ENCODE assay signal across 13 cellular contexts in the genomic region with DNA sequence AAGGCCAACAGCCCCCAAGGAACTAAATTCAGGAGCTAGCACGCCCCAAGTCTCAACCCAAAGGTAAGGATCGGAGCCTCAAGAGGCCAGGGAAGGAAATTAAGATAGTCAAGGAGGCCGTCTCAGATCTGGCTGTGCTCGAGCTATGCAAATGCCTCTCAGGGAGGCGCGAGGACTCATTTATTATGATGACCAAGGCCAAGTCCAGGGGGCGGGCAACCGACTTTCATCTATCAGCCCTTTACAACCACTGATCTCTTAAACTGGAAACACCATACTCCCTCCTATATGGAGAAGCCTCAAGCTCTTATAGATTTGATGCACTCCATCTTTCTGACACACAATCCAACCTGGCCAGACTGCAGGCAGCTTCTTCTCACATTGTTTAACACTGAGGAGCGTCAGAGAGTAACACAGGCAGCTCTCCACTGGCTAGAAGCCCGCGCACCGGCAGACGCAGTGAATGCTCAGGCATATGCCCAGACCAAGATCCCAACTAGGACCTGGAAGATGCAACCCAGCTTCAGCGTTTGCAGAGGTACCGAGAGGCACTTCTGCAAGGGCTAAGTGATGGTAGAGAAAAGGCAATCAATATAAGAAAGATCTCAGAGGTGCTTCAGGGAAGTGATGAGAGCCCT. TPM values are rescaled to one million over a fixed set of nuclear protein-coding genes. Genes with fewer than 3 reads are reported as not detected.
DNase-seq lines count a peak whose midpoint lies in the region; ATAC-seq, FAIRE-seq and TF ChIP-seq lines count a peak whose summit lies in the region.
"Had no signal": no experiment of that assay in that cellular context is flagged by ENCODE, and none has a peak within 500 bp of the region (broad histone marks: within the 10 kb centered on the region; RNA-seq: fewer than 3 reads in every experiment).

No MANE protein-coding gene starts in this region.

- H3K9me3 Mint-ChIP-seq in GM23338 = peaks cover 11% of the 10 kb centered on the region; the same call in 2 of the 3 replicates

- H3K79me2 ChIP-seq in GM23338 (replicated peaks; ENCODE audit: insufficient read depth) (no peaks in the 10 kb centered on the region), K562 (ENCODE audit: control insufficient read depth, insufficient read depth, low read length) (no peaks in the 10 kb centered on the region)

- in situ Hi-C loops in K562 (cut with MboI) = no loop called here

- H3K14ac ChIP-seq in neuronal stem cell (ENCODE audit: low read length) = no peak overlapping the region

- H3K9ac ChIP-seq in K562 (ENCODE audit: insufficient read depth in 1 of 2, low read depth in 2 of 2, low read length in 2 of 2) = no peak overlapping the region
- no peak overlapping the region for H3K9ac ChIP-seq in neuronal stem cell (ENCODE audit: low read depth, low read length, poor library complexity)

- TF ChIP-seq EP300 in K562 (IDR thresholded peaks at IDR 0.05; ENCODE audit: low read length) = no peak

- H3K4me1 ChIP-seq in GM23338 (ENCODE audit: insufficient read depth) (no peaks in the 10 kb centered on the region; the same call in 1 of the 2 replicates), K562 (replicated peaks in 1 of 2; ENCODE audit: control insufficient read depth in 2 of 2, insufficient read depth in 2 of 2, low read length in 2 of 2) (no peaks in the 10 kb centered on the region), neuronal stem cell (ENCODE audit: control insufficient read depth in 2 of 2, insufficient read depth in 1 of 2, low read depth in 1 of 2, low read length in 2 of 2) (no peaks in the 10 kb centered on the region)

- H3K9me2 ChIP-seq in GM23338 (ENCODE audit: insufficient read depth) = peaks cover 4% of the 10 kb centered on the region; the same call in 1 of the 2 replicates

- no peak for FAIRE-seq in K562 (lab: Jason Lieb, UNC)

- H3K4ac ChIP-seq in neuronal stem cell (ENCODE audit: low read length) = no peak overlapping the region

- no peak for TF ChIP-seq POLR2A in K562 (conservative IDR thresholded peaks at IDR 0.05)

- H4K91ac ChIP-seq in neuronal stem cell (ENCODE audit: low read depth, low read length, poor library complexity) = no peak overlapping the region

- H2AFZ ChIP-seq in GM23338 (peak overlapping the region; percentile 56; the same call in 1 of the 2 replicates), K562 (ENCODE audit: low read depth, low read length) (no peak overlapping the region), neuronal stem cell (ENCODE audit: low read length) (peak overlapping the region; percentile 61)

- 4% methylated on average over 14 of the region's 15 CpGs for WGBS in K562 (ENCODE audit: insufficient coverage, low coverage, missing lambda C conversion rate)
- WGBS in neuronal stem cell (ENCODE audit: extremely low coverage in 2 of 2, insufficient read length in 2 of 2, insufficient replicate concordance in 1 of 2), 2 donors = no CpG with 5 or more reads among the region's 15 CpGs

- POLR2A ChIA-PET in K562 (lab: Yijun Ruan, JAX) = interaction anchor here (1.2 to 1.6 kb wide), 2 partner anchors 13 to 15 kb away, joined by 3 to 7 read pairs; no protein-coding TSS in a partner anchor

- H3K23ac ChIP-seq in neuronal stem cell (ENCODE audit: low read depth, low read length, poor library complexity) = no peak overlapping the region

- H3K27me3 Mint-ChIP-seq in GM23338 (ENCODE audit: insufficient read depth, low read depth, poor library complexity) = peaks cover 7% of the 10 kb centered on the region

- H2AK5ac ChIP-seq in neuronal stem cell (ENCODE audit: low read depth, low read length) = no peak overlapping the region

- no peak overlapping the region for H3K27ac Mint-ChIP-seq in GM23338

- no peak overlapping the region for H3K4me3 Mint-ChIP-seq in GM23338

- ATAC-seq in GM23338 (no peak), K562 (no peak), HG03095 (IDR thresholded peaks at IDR 0.05; ENCODE audit: unreplicated experiment) (no peak)

- H4K20me1 ChIP-seq in GM23338 (replicated peaks; ENCODE audit: insufficient read depth) (no peaks in the 10 kb centered on the region), K562 (replicated peaks; ENCODE audit: control insufficient read depth, insufficient read depth, low read length) (no peaks in the 10 kb centered on the region)

- TF ChIP-seq CTCF in GM06990 (IDR thresholded peaks at IDR 0.05; ENCODE audit: insufficient read depth, low read length, poor library complexity, severe bottlenecking) = no peak
- no peak for TF ChIP-seq CTCF in GM23338 (conservative IDR thresholded peaks at IDR 0.05; ENCODE audit: low read depth in 2 of 2)
- TF ChIP-seq CTCF in K562 (IDR thresholded peaks at IDR 0.05 in 2 of 3, conservative IDR thresholded peaks at IDR 0.05 in 1 of 3; ENCODE audit: insufficient read depth in 2 of 3, low read depth in 1 of 3, low read length in 3 of 3) = no peak
- TF ChIP-seq CTCF in GM20000 (IDR thresholded peaks at IDR 0.05; ENCODE audit: extremely low read depth, missing control alignments) = no peak

- TF ChIP-seq RAD21 in K562 (CRISPR knock-in tag; conservative IDR thresholded peaks at IDR 0.05 in 1 of 2, IDR thresholded peaks at IDR 0.05 in 1 of 2) = no peak

- H3K36me3 ChIP-seq in GM06990 (ENCODE audit: control insufficient read depth, insufficient read depth, low read length) (no peaks in the 10 kb centered on the region), GM23338 (ENCODE audit: insufficient read depth) (no peaks in the 10 kb centered on the region), K562 (ENCODE audit: control insufficient read depth, insufficient read depth, low read length) (no peaks in the 10 kb centered on the region), neuronal stem cell (replicated peaks in 1 of 2; ENCODE audit: control insufficient read depth in 2 of 2, insufficient read depth in 2 of 2, low read length in 2 of 2) (no peaks in the 10 kb centered on the region)
- H3K36me3 ChIP-seq: cardiac muscle cell had no signal

- H2BK5ac ChIP-seq in neuronal stem cell (ENCODE audit: low read length) = no peak overlapping the region

- H3K4me3 ChIP-seq in GM06990 (replicated peaks; ENCODE audit: low read depth, low read length) (peak overlapping the region; percentile 22; the same call in 1 of the 2 replicates), GM23338 (no peak overlapping the region), K562 (no peak overlapping the region), neuronal stem cell (ENCODE audit: low read length in 2 of 2) (no peak overlapping the region)
- H3K4me3 ChIP-seq: cardiac muscle cell had no signal

- no peak overlapping the region for H2BK12ac ChIP-seq in neuronal stem cell (ENCODE audit: low read length)

- peaks cover 5% of the 10 kb centered on the region; the same call in 2 of the 3 replicates for H3K36me3 Mint-ChIP-seq in GM23338 (ENCODE audit: low read depth)

- H4K8ac ChIP-seq in neuronal stem cell (ENCODE audit: low read depth, low read length) = no peak overlapping the region

- H2BK15ac ChIP-seq in neuronal stem cell (ENCODE audit: low read length) = no peak overlapping the region

- BruUV-seq in K562 (replicated peaks; lab: Mats Ljungman, UMichigan) = no TSS peak

- no peak overlapping the region for H3K4me2 ChIP-seq in GM23338
- peak overlapping the region; percentile 25; the same call in 1 of the 2 replicates for H3K4me2 ChIP-seq in K562 (ENCODE audit: insufficient read depth, low read length)
- H3K4me2 ChIP-seq in neuronal stem cell (ENCODE audit: insufficient read depth, low read length, poor library complexity, severe bottlenecking) = no peak overlapping the region

- intact Hi-C loops in K562 (cut with micrococcal nuclease) = no loop called here

- no peaks in the 10 kb centered on the region for H3K79me1 ChIP-seq in neuronal stem cell (ENCODE audit: low read depth, low read length)

- no peak overlapping the region for H3K18ac ChIP-seq in neuronal stem cell (ENCODE audit: low read length)

- H3K4me1 Mint-ChIP-seq in GM23338 = peaks cover 7% of the 10 kb centered on the region; the same call in 2 of the 3 replicates

- H3K27ac ChIP-seq in GM23338 (ENCODE audit: low read depth) = no peak overlapping the region
- no peak overlapping the region for H3K27ac ChIP-seq in K562 (ENCODE audit: extremely low read depth, low read depth, low read length)
- no peak overlapping the region for H3K27ac ChIP-seq in neuronal stem cell (replicated peaks; ENCODE audit: low read length)
- H3K27ac ChIP-seq: cardiac muscle cell had no signal

- no peaks in the 10 kb centered on the region; the same call in 1 of the 2 replicates for H3K27me3 ChIP-seq in GM06990 (replicated peaks; ENCODE audit: control insufficient read depth, insufficient read depth, low read length)
- no peaks in the 10 kb centered on the region for H3K27me3 ChIP-seq in GM23338 (ENCODE audit: insufficient read depth)
- peaks cover 23 to 46% of the 10 kb centered on the region in 2 experiments for H3K27me3 ChIP-seq in K562 (ENCODE audit: control insufficient read depth in 2 of 2, insufficient read depth in 2 of 2, low read length in 2 of 2)
- peaks cover 0 to 11% (median 0%) of the 10 kb centered on the region in 3 experiments for H3K27me3 ChIP-seq in neuronal stem cell (ENCODE audit: control insufficient read depth in 3 of 3, insufficient read depth in 3 of 3, low read depth in 1 of 3, low read length in 3 of 3)
- H3K27me3 ChIP-seq: cardiac muscle cell had no signal

- H3K9me1 ChIP-seq in K562 (ENCODE audit: control insufficient read depth, insufficient read depth, low read length) = no peaks in the 10 kb centered on the region

- H3K9me3 ChIP-seq in K562 (replicated peaks; ENCODE audit: control insufficient read depth, insufficient read depth, low read depth, low read length) (no peaks in the 10 kb centered on the region), neuronal stem cell (replicated peaks in 1 of 2; ENCODE audit: control insufficient read depth in 2 of 2, insufficient read depth in 1 of 2, low read depth in 1 of 2, low read length in 2 of 2) (no peaks in the 10 kb centered on the region)

- no peak for DNase-seq in GM06990 (ENCODE audit: extremely low read depth, insufficient read length)
- DNase-seq in GM23338 (ENCODE audit: low spot score) = no peak
- no peak for DNase-seq in K562 (ENCODE audit: extremely low read depth in 1 of 4, low spot score in 3 of 4)
- DNase-seq in neuronal stem cell (ENCODE audit: low spot score) = no peak
- no peak for DNase-seq in germinal center (ENCODE audit: low spot score)
- no peak for DNase-seq in effector CD4-positive, alpha-beta T cell
- no peak for DNase-seq in GM20000 (ENCODE audit: low spot score)
- DNase-seq: activated CD8-positive, alpha-beta memory T cell treated with anti-CD3 and anti-CD28 coated beads, Interleukin-2, amount 50 U/mL, for 48 hours; DMS53; NCI-H1694 treated with DMSO at 0.1 percent for 48 hours; stimulated activated CD8-positive, alpha-beta memory T cell treated with anti-CD3 and anti-CD28 coated beads, Interleukin-4, amount 100 ng/mL, for 48 hours had no signal

- H2BK120ac ChIP-seq in neuronal stem cell (ENCODE audit: low read depth, low read length) = no peak overlapping the region

- H3F3A ChIP-seq in GM23338 (replicated peaks; ENCODE audit: low read depth) = no peaks in the 10 kb centered on the region

- CTCF ChIA-PET in K562 (lab: Yijun Ruan, JAX; ENCODE audit: low intra/inter-chr PET ratio) = interaction anchor here (0.7 kb wide), 1 partner anchor 236 kb away, joined by 3 read pairs; no protein-coding TSS in a partner anchor

RNA-seq across cellular contexts. Expression of gene SLC15A1, which starts 9.6 kb away (rescaled TPM):
- 2.4 and 3.0 TPM in 2 replicates for total RNA-seq in GM23338 (2014; rRNA removed; shearing (Covaris generic))
- polyA plus RNA-seq in GM23338 (2016; fragmentation: Nextera tagmentation; extraction: Ambion mirVana) (1.3 and 1.6 TPM in 2 replicates), K562 (2011; rRNA removed) (not detected in 2 replicates), K562 (2014; fragmentation: Illumina TruSeq; extraction: Trizol) (not detected in 2 replicates), K562 (2014; fragmentation: Nextera tagmentation; extraction: Ambion mirVana) (not detected), K562 (2014; rRNA removed) (not detected in 2 replicates)
- total RNA-seq in K562 (2011; cell fraction: chromatin; rRNA removed; ENCODE audit: low replicate concordance) = not detected in 2 replicates
- not detected in 2 replicates for total RNA-seq in K562 (2011; cell fraction: nucleolus; rRNA removed)
- total RNA-seq in K562 (2011; cell fraction: nucleoplasm; rRNA removed) = not detected in 2 replicates
- total RNA-seq in K562 (2014; rRNA removed) (not detected in 2 replicates), K562 (2014; rRNA removed; fragmentation: Illumina TruSeq; extraction: Trizol) (not detected in 2 replicates), K562 (2015; rRNA removed; fragmentation: Illumina TruSeq; extraction: Trizol) (not detected in 2 replicates), K562 (2021) (not detected in 2 replicates)
- polyA plus RNA-seq in K562 (2011; cell fraction: cytosol; rRNA removed) = not detected in 2 replicates
- not detected in 2 replicates for polyA plus RNA-seq in K562 (2011; cell fraction: nucleus; rRNA removed)
- polyA plus RNA-seq in K562 (2012) = not detected in 2 replicates
- polyA minus RNA-seq in K562 (2011; rRNA and poly(A)+ RNA removed) = not detected in 2 replicates
- not detected in 2 replicates for polyA minus RNA-seq in K562 (2011; cell fraction: cytosol; rRNA and poly(A)+ RNA removed)
- polyA minus RNA-seq in K562 (2011; cell fraction: nucleus; rRNA and poly(A)+ RNA removed) = not detected in 2 replicates
- polyA plus RNA-seq in neuronal stem cell (2013, experiment 1 of 2) = 0.01 TPM
- polyA plus RNA-seq in neuronal stem cell (2013, experiment 2 of 2) = 0.01 TPM
- total RNA-seq: cardiac muscle cell had no signal
- polyA plus RNA-seq: cardiac muscle cell had no signal
